In genomic region chrX:49164589-49165360, GRCh38 we compare ENCODE assay signal across 8 cellular contexts. TPM values are rescaled to one million over a fixed set of nuclear protein-coding genes. Genes with fewer than 3 reads are reported as not detected.
A peak's percentile ranks its signal among the peaks of the same experiment; 100 is the strongest.
DNase-seq lines count a peak whose midpoint lies in the region; ATAC-seq and TF ChIP-seq lines count a peak whose summit lies in the region.
"Had no signal": no experiment of that assay in that cellular context is flagged by ENCODE, and none has a peak within 500 bp of the region (broad histone marks: within the 10 kb centered on the region; RNA-seq: fewer than 3 reads in every experiment).

No MANE protein-coding gene starts in this region.

- no peak for ATAC-seq in DND-41 (ENCODE audit: insufficient read depth, low read depth)
- ATAC-seq in HG02973 (IDR thresholded peaks at IDR 0.05; ENCODE audit: unreplicated experiment): no peak

- no peaks in the 10 kb centered on the region for H3K36me3 ChIP-seq in DND-41 (ENCODE audit: insufficient read depth, low read length)
- H3K36me3 ChIP-seq in Peyer's patch: no peaks in the 10 kb centered on the region
- H3K36me3 ChIP-seq in esophagus (ENCODE audit: control insufficient read depth in 2 of 2, insufficient read depth in 2 of 2, low read length in 1 of 2): no peaks in the 10 kb centered on the region
- no peaks in the 10 kb centered on the region for H3K36me3 ChIP-seq in rectal smooth muscle tissue (ENCODE audit: control insufficient read depth, insufficient read depth, low read length)

- WGBS in esophagus, 2 donors: 84% methylated on average over 31 of the region's 31 CpGs

- POLR2A ChIA-PET in HEK293T (lab: Yijun Ruan, JAX): interaction anchor here (0.6 to 1.3 kb wide), 3 partner anchors 9 to 22 kb away, joined by 3 to 4 read pairs (median 3); no protein-coding TSS in a partner anchor

- H3K27ac ChIP-seq in DND-41 (ENCODE audit: low read length) (no peak overlapping the region), Peyer's patch (peak overlapping the region in 3 of 4 donors; percentile 79 to 98 (median 95)), esophagus (ENCODE audit: low read depth in 2 of 2, low read length in 1 of 2) (peak overlapping the region; percentile 43 to 94), rectal smooth muscle tissue (ENCODE audit: low read depth, low read length) (peak overlapping the region; percentile 94)

- H4K20me1 ChIP-seq in DND-41 (ENCODE audit: insufficient read depth, low read length): no peaks in the 10 kb centered on the region

- CTCF ChIA-PET in HEK293T (lab: Yijun Ruan, JAX): interaction anchor here (1.6 kb wide), 1 partner anchor 26 kb away, joined by 3 read pairs; no protein-coding TSS in a partner anchor

- DNase-seq in DND-41: no peak
- DNase-seq in Peyer's patch: no peak
- DNase-seq in HEK293T (ENCODE audit: extremely low spot score): no peak
- no peak for DNase-seq in NCI-H2196 (lab: John Stamatoyannopoulos, UW; ENCODE audit: unreplicated experiment)
- DNase-seq: NCI-H1048 had no signal

- peak overlapping the region; percentile 70 for H3K4me2 ChIP-seq in DND-41 (ENCODE audit: insufficient read depth, low read length)

- no peaks in the 10 kb centered on the region for H3K27me3 ChIP-seq in DND-41 (ENCODE audit: insufficient read depth, low read length, poor library complexity)
- no peaks in the 10 kb centered on the region for H3K27me3 ChIP-seq in Peyer's patch
- no peaks in the 10 kb centered on the region for H3K27me3 ChIP-seq in esophagus (ENCODE audit: control insufficient read depth in 1 of 2, insufficient read depth in 2 of 2, low read length in 2 of 2)
- no peaks in the 10 kb centered on the region for H3K27me3 ChIP-seq in rectal smooth muscle tissue (ENCODE audit: control insufficient read depth, insufficient read depth, low read length)

- H3K9ac ChIP-seq in DND-41 (ENCODE audit: low read depth, low read length) (no peak overlapping the region), rectal smooth muscle tissue (ENCODE audit: low read length) (no peak overlapping the region)

- no peak for TF ChIP-seq POLR2A in Peyer's patch (IDR thresholded peaks at IDR 0.05)

- H3K4me1 ChIP-seq in DND-41 (ENCODE audit: insufficient read depth, low read length) (peaks cover 53% of the 10 kb centered on the region), Peyer's patch (peaks cover 0 to 14% (median 0%) of the 10 kb centered on the region in 4 donors), esophagus (ENCODE audit: control insufficient read depth in 2 of 2, insufficient read depth in 2 of 2, low read length in 1 of 2) (peaks cover 0 to 6% of the 10 kb centered on the region in 2 donors), rectal smooth muscle tissue (ENCODE audit: control insufficient read depth, insufficient read depth, low read length) (no peaks in the 10 kb centered on the region)

- H3K79me2 ChIP-seq in DND-41 (ENCODE audit: insufficient read depth, low read length): no peaks in the 10 kb centered on the region

- H3K9me3 ChIP-seq in DND-41 (ENCODE audit: insufficient read depth, low read length, severe bottlenecking) (no peaks in the 10 kb centered on the region), Peyer's patch (no peaks in the 10 kb centered on the region), esophagus (ENCODE audit: control insufficient read depth in 2 of 2, insufficient read depth in 1 of 2, low read depth in 1 of 2, low read length in 1 of 2) (no peaks in the 10 kb centered on the region)

- no peak overlapping the region for H2AFZ ChIP-seq in DND-41 (ENCODE audit: low read depth, low read length)

- H3K4me3 ChIP-seq in DND-41 (ENCODE audit: low read depth in 1 of 2, low read length in 2 of 2) (no peak overlapping the region; a peak in 1 of 4 replicates), Peyer's patch (no peak overlapping the region), esophagus (ENCODE audit: low read depth in 1 of 2, low read length in 2 of 2) (no peak overlapping the region), rectal smooth muscle tissue (ENCODE audit: low read length) (no peak overlapping the region)

- TF ChIP-seq CTCF in DND-41 (IDR thresholded peaks at IDR 0.05; ENCODE audit: borderline replicate concordance, extremely low read depth, low read length, poor library complexity, severe bottlenecking): no peak
- no peak for TF ChIP-seq CTCF in Peyer's patch (IDR thresholded peaks at IDR 0.05)

TF ChIP-seq in HEK293T, 16 proteins besides CTCF, POLR2A, EP300 and RAD21:
- no peak for TF ChIP-seq HDGF (IDR thresholded peaks at IDR 0.05; ENCODE audit: borderline replicate concordance)
- TF ChIP-seq L3MBTL2 (conservative IDR thresholded peaks at IDR 0.05): no peak
- TF ChIP-seq CTBP1 (IDR thresholded peaks at IDR 0.05; ENCODE audit: borderline replicate concordance): no peak
- no peak for TF ChIP-seq BHLHE40 (IDR thresholded peaks at IDR 0.05; ENCODE audit: borderline replicate concordance)
- no peak for TF ChIP-seq NFRKB (IDR thresholded peaks at IDR 0.05)
- TF ChIP-seq, protein P1, sequence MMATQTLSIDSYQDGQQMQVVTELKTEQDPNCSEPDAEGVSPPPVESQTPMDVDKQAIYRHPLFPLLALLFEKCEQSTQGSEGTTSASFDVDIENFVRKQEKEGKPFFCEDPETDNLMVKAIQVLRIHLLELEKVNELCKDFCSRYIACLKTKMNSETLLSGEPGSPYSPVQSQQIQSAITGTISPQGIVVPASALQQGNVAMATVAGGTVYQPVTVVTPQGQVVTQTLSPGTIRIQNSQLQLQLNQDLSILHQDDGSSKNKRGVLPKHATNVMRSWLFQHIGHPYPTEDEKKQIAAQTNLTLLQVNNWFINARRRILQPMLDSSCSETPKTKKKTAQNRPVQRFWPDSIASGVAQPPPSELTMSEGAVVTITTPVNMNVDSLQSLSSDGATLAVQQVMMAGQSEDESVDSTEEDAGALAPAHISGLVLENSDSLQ (IDR thresholded peaks at IDR 0.05): no peak

RNA-seq across cellular contexts. Expression of gene MAGIX, which starts 2.2 kb away (rescaled TPM):
- total RNA-seq in Peyer's patch: 10 to 100 TPM in 2 of 4 donors, 1 to 10 TPM in 1, not detected in 1; 5.8 to 14.4 (median 11.6) TPM
- polyA plus RNA-seq in esophagus: 1 to 10 TPM; 6.0 to 6.3 TPM

RNA-seq across cellular contexts. Expression of gene PLP2, which starts 6.9 kb away (rescaled TPM):
- total RNA-seq in Peyer's patch: 10 to 100 TPM; 16.1 to 36.6 (median 30.8) TPM
- polyA plus RNA-seq in esophagus: 100 to 1,000 TPM; 267 to 453 TPM

RNA-seq across cellular contexts. Expression of gene PRICKLE3, which starts 21.4 kb away (rescaled TPM):
- total RNA-seq in Peyer's patch: 10 to 100 TPM; 22.5 to 47.0 (median 26.8) TPM
- 10 to 100 TPM; 12.2 to 14.2 TPM for polyA plus RNA-seq in esophagus

RNA-seq across cellular contexts. Expression of gene SYP, which starts 35.2 kb away (rescaled TPM):
- total RNA-seq in Peyer's patch: 10 to 100 TPM in 1 of 4 donors, 1 to 10 TPM in 2, not detected in 1; 5.5 to 11.0 (median 6.7) TPM
- polyA plus RNA-seq in esophagus: under 1 TPM; 0.75 to 0.79 TPM

RNA-seq across cellular contexts. Expression of gene GPKOW, which starts 41.2 kb away (rescaled TPM):
- total RNA-seq in Peyer's patch: 10 to 100 TPM; 24.0 to 26.8 (median 25.7) TPM
- 10 to 100 TPM in 1 of 2 donors, 1 to 10 TPM in 1; 7.3 to 18.1 TPM for polyA plus RNA-seq in esophagus
